7 cellular contexts compared by ENCODE assay signal in genomic region chr1:15486844-15487610, GRCh38. TPM values are rescaled to one million over a fixed set of nuclear protein-coding genes. Genes with fewer than 3 reads are reported as not detected.
"Had no signal": no experiment of that assay in that cellular context is flagged by ENCODE, and none has a peak within 500 bp of the region (broad histone marks: within the 10 kb centered on the region; RNA-seq: fewer than 3 reads in every experiment).

No MANE protein-coding gene starts in this region.

RNA-seq across cellular contexts. Expression of gene CELA2B, which starts 11.1 kb away (rescaled TPM):
- total RNA-seq: GM23248, H4, H7, HepG2, HFFc6, HT1080 had no signal
- polyA plus RNA-seq: GM23248, HepG2, IgD-negative memory B cell had no signal

RNA-seq across cellular contexts. Expression of gene CELA2A, which starts 30.5 kb away (rescaled TPM):
- total RNA-seq: GM23248, H4, H7, HepG2, HFFc6, HT1080 had no signal
- polyA plus RNA-seq: GM23248, HepG2, IgD-negative memory B cell had no signal

RNA-seq across cellular contexts. Expression of gene CTRC, which starts 48.8 kb away (rescaled TPM):
- total RNA-seq: GM23248, H7, HepG2, HFFc6, HT1080 had no signal
- polyA plus RNA-seq: GM23248, HepG2, IgD-negative memory B cell had no signal
